ENCODE assay signal across 7 cellular contexts in genomic region chr1:107196973-107197562, GRCh38. TPM values are rescaled to one million over a fixed set of nuclear protein-coding genes. Genes with fewer than 3 reads are reported as not detected.
DNase-seq lines count a peak whose midpoint lies in the region; ATAC-seq, FAIRE-seq and TF ChIP-seq lines count a peak whose summit lies in the region.

No MANE protein-coding gene starts in this region.

- TF ChIP-seq POLR2A in GM12891 (IDR thresholded peaks at IDR 0.05; ENCODE audit: low read depth, low read length) = no peak

- TF ChIP-seq CTCF in GM20000 (IDR thresholded peaks at IDR 0.05; ENCODE audit: extremely low read depth, missing control alignments) = peak; percentile 43

- in situ Hi-C loops in SK-MEL-5 (cut with HindIII; ENCODE audit: low pct_unique_long_range_greater_than_20kb, low sequenced_read_pairs) = no loop called here

- ATAC-seq in HG03439 (IDR thresholded peaks at IDR 0.05; ENCODE audit: unreplicated experiment) = peak; percentile 96

- DNase-seq in GM12891 (ENCODE audit: insufficient read length, low spot score) = peak; percentile 0
- peak; percentile 14 for DNase-seq in GM20000 (ENCODE audit: low spot score)
- peak; percentile 73 for DNase-seq in SK-MEL-5 (ENCODE audit: low read depth, low spot score)
- peak; percentile 52 for DNase-seq in kidney tubule cell (ENCODE audit: low spot score)
- no peak for DNase-seq in Ammon's horn (ENCODE audit: low spot score)
- no peak for DNase-seq in GDM1 (lab: John Stamatoyannopoulos, UW)

- FAIRE-seq in GM12891 (lab: Jason Lieb, UNC) = peak; percentile 84

TF ChIP-seq in GM12891, 5 proteins besides CTCF, POLR2A, EP300 and RAD21:
- no peak for TF ChIP-seq TAF1 (IDR thresholded peaks at IDR 0.05; ENCODE audit: low read depth, low read length)
- TF ChIP-seq POLR2AphosphoS5 (IDR thresholded peaks at IDR 0.05; ENCODE audit: low read depth, low read length) = no peak
- TF ChIP-seq SPI1 (IDR thresholded peaks at IDR 0.05; ENCODE audit: low read depth, low read length) = no peak
- no peak for TF ChIP-seq POU2F2 (IDR thresholded peaks at IDR 0.05; ENCODE audit: low read depth, low read length)
- TF ChIP-seq PAX5 (IDR thresholded peaks at IDR 0.05; ENCODE audit: insufficient read depth, low read length, severe bottlenecking) = no peak
TF ChIP-seq in GM12891: peak in this region for 0.

RNA-seq across cellular contexts. Expression of gene NTNG1, which starts 56.2 kb away (rescaled TPM):
- 5.3 TPM for polyA plus RNA-seq in GM12891 (2012; ENCODE audit: low read depth, missing spikeins)
- not detected in 2 replicates for total RNA-seq in SK-MEL-5 (2014; rRNA removed; shearing (Covaris generic))
- 0.38 TPM in 1 of 2 replicates, not detected in the other for polyA plus RNA-seq in SK-MEL-5 (2015; cell fraction: cytosol; rRNA removed)
- polyA plus RNA-seq in SK-MEL-5 (2015; cell fraction: nucleus; rRNA removed) = not detected in 2 replicates

Comparison
In these comparisons a context has a peak if more than half of its experiments do, and no peak if none do; other contexts are left out.
1. DNase-seq: peak in GM12891 (single experiment), GM20000 (single experiment), SK-MEL-5 (single experiment) and kidney tubule cell (single experiment); none in Ammon's horn (single experiment) and GDM1 (single experiment).